Comparison of ENCODE assay signal across 1 cellular context in the genomic region with DNA sequence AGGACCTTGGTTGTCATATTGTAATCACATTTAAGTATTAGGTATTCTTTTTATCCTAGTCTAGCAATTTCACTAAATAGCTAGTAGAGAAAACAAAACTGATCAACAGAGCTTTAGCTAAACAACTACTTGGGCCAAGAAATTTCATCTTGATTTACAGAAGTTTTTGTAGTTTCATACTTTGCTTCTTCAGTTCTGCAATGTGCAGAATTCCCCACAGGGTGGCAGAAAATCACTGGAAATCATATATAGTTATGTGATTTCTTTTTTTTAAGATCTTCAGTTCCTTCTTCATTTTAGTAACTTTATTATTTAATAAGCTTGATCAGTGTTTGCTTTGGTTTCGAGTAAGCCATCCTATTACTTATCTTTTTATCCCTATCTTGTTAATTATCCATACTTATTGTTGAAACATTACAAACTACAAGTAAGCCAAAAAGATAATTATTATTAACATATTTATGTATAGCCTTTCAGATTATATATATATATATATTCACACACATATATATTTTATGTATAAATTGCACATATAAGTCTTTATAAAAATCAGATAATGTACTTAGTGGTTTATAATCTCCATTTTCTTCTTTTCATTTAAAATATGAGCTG.
TF ChIP-seq lines count a peak whose summit lies in the region.

No MANE protein-coding gene starts in this region.

TF ChIP-seq in K562, 482 proteins besides CTCF, POLR2A, EP300 and RAD21 (continued from another document):
- TF ChIP-seq SMC3 (conservative IDR thresholded peaks at IDR 0.05; ENCODE audit: insufficient read depth, low read depth, low read length) (peak; percentile 48; the same call in 1 of the 2 replicates), MYBL2 (IDR thresholded peaks at IDR 0.05; ENCODE audit: low read depth) (no peak), MYBL2 (CRISPR knock-in tag; IDR thresholded peaks at IDR 0.05; ENCODE audit: borderline replicate concordance) (no peak), RFX5 (IDR thresholded peaks at IDR 0.05; ENCODE audit: low read depth, low read length) (no peak), ZNF384 (IDR thresholded peaks at IDR 0.05; ENCODE audit: low read depth, low read length) (peak; percentile 96)
